ENCODE assay signal across 19 cellular contexts in genomic region chr4:183396187-183396738, GRCh38. TPM values are rescaled to one million over a fixed set of nuclear protein-coding genes. Genes with fewer than 3 reads are reported as not detected.
DNase-seq lines count a peak whose midpoint lies in the region; ATAC-seq and TF ChIP-seq lines count a peak whose summit lies in the region.
"Had no signal": no experiment of that assay in that cellular context is flagged by ENCODE, and none has a peak within 500 bp of the region (broad histone marks: within the 10 kb centered on the region; RNA-seq: fewer than 3 reads in every experiment).

No MANE protein-coding gene starts in this region.

- intact Hi-C loops in natural killer cell (cut with micrococcal nuclease) = no loop called here
- intact Hi-C loops in Right ventricle myocardium inferior (cut with DNase I) = no loop called here
- intact Hi-C loops in mucosa of descending colon (cut with DNase I, micrococcal nuclease) = no loop called here
- intact Hi-C loops in lower lobe of right lung (cut with DNase I) = no loop called here

- no peak for TF ChIP-seq CTCF in natural killer cell (IDR thresholded peaks at IDR 0.05)
- no peak for TF ChIP-seq CTCF in mucosa of descending colon (IDR thresholded peaks at IDR 0.05)
- TF ChIP-seq CTCF in lower lobe of right lung (IDR thresholded peaks at IDR 0.05) = no peak

- H3K9me3 Mint-ChIP-seq in natural killer cell treated with Interleukin-12 subunit alpha and Interleukin-12 subunit beta and Interleukin-15 and Interleukin-18, amount 100 ng/mL, for 72 hours = no peaks in the 10 kb centered on the region
- H3K9me3 Mint-ChIP-seq in natural killer cell = no peaks in the 10 kb centered on the region
- H3K9me3 Mint-ChIP-seq: endodermal cell had no signal

- no peak overlapping the region for H3K4me3 Mint-ChIP-seq in natural killer cell treated with Interleukin-12 subunit alpha and Interleukin-12 subunit beta and Interleukin-15 and Interleukin-18, amount 100 ng/mL, for 72 hours
- no peak overlapping the region for H3K4me3 Mint-ChIP-seq in natural killer cell
- H3K4me3 Mint-ChIP-seq: endodermal cell had no signal

- H3K9me3 ChIP-seq in mucosa of descending colon (no peaks in the 10 kb centered on the region), lower lobe of right lung (no peaks in the 10 kb centered on the region)

- no peaks in the 10 kb centered on the region for H3K36me3 ChIP-seq in mucosa of descending colon (ENCODE audit: low read depth)
- no peaks in the 10 kb centered on the region for H3K36me3 ChIP-seq in lower lobe of right lung

- H3K36me3 Mint-ChIP-seq in natural killer cell treated with Interleukin-12 subunit alpha and Interleukin-12 subunit beta and Interleukin-15 and Interleukin-18, amount 100 ng/mL, for 72 hours = no peaks in the 10 kb centered on the region
- no peaks in the 10 kb centered on the region for H3K36me3 Mint-ChIP-seq in natural killer cell

- H3K4me1 Mint-ChIP-seq in natural killer cell treated with Interleukin-12 subunit alpha and Interleukin-12 subunit beta and Interleukin-15 and Interleukin-18, amount 100 ng/mL, for 72 hours (ENCODE audit: low read depth in 2 of 2) = peaks cover 20 to 30% of the 10 kb centered on the region in 2 donors
- peaks cover 24 to 28% of the 10 kb centered on the region in 2 donors for H3K4me1 Mint-ChIP-seq in natural killer cell

- H3K27me3 Mint-ChIP-seq in natural killer cell treated with Interleukin-12 subunit alpha and Interleukin-12 subunit beta and Interleukin-15 and Interleukin-18, amount 100 ng/mL, for 72 hours = peaks cover 13 to 16% of the 10 kb centered on the region in 2 donors
- peaks cover 22 to 47% of the 10 kb centered on the region in 2 donors for H3K27me3 Mint-ChIP-seq in natural killer cell (ENCODE audit: low read depth in 2 of 2)

- H3K4me3 ChIP-seq in mucosa of descending colon = no peak overlapping the region
- no peak overlapping the region for H3K4me3 ChIP-seq in lower lobe of right lung
- H3K4me3 ChIP-seq: PC-9 had no signal

- H3K27ac ChIP-seq in epithelial cell of prostate (no peak overlapping the region), lower lobe of right lung (no peak overlapping the region)
- H3K27ac ChIP-seq: parathyroid adenoma, PC-9 had no signal

- no peak overlapping the region for H3K27ac Mint-ChIP-seq in natural killer cell treated with Interleukin-12 subunit alpha and Interleukin-12 subunit beta and Interleukin-15 and Interleukin-18, amount 100 ng/mL, for 72 hours
- H3K27ac Mint-ChIP-seq in natural killer cell = no peak overlapping the region
- H3K27ac Mint-ChIP-seq: endodermal cell had no signal

- peaks cover 9% of the 10 kb centered on the region for H3K27me3 ChIP-seq in lower lobe of right lung (ENCODE audit: low read depth)

- no peaks in the 10 kb centered on the region for H3K4me1 ChIP-seq in mucosa of descending colon (ENCODE audit: low read depth)
- peaks cover 13% of the 10 kb centered on the region for H3K4me1 ChIP-seq in lower lobe of right lung
- H3K4me1 ChIP-seq: parathyroid adenoma had no signal

- peak; percentile 5 for DNase-seq in natural killer cell treated with Interleukin-12 subunit alpha and Interleukin-12 subunit beta and Interleukin-15 and Interleukin-18, amount 100 ng/mL, for 72 hours (ENCODE audit: low spot score)
- DNase-seq in natural killer cell (no peak), RKO (ENCODE audit: low spot score) (peak; percentile 11), epithelial cell of prostate (ENCODE audit: low read depth, low spot score) (peak; percentile 29), Right ventricle myocardium inferior (ENCODE audit: missing footprints) (no peak), mucosa of descending colon (no peak), lower lobe of right lung (no peak)
- DNase-seq: amygdala; COR-L47; endodermal cell; left colon; NCI-H1930; NCI-H510A treated with DMSO at 0.1 percent for 48 hours; PC-9; stimulated activated CD4-positive, alpha-beta T cell treated with anti-CD3 and anti-CD28 coated beads, Interleukin-2, amount 100 ng/mL, for 48 hours had no signal

- ATAC-seq in natural killer cell treated with Interleukin-12 subunit alpha and Interleukin-12 subunit beta and Interleukin-15 and Interleukin-18, amount 100 ng/mL, for 72 hours = peak in 1 of 2 donors; percentile 45
- ATAC-seq in natural killer cell (no peak), Right ventricle myocardium inferior (no peak), HG03354 (IDR thresholded peaks at IDR 0.05; ENCODE audit: poor library complexity, severe bottlenecking, unreplicated experiment) (no peak), mucosa of descending colon (no peak), lower lobe of right lung (no peak)
- ATAC-seq: HCT116, left colon, SK-N-SH treated with all-trans-retinoic acid at 6 μM for 48 hours had no signal

RNA-seq across cellular contexts. Expression of gene CDKN2AIP, which starts 48.2 kb away (rescaled TPM):
- total RNA-seq in natural killer cell treated with Interleukin-12 subunit alpha and Interleukin-12 subunit beta and Interleukin-15 and Interleukin-18, amount 100 ng/mL, for 72 hours = 10 to 100 TPM; 22.0 to 22.7 TPM
- total RNA-seq in natural killer cell (10 to 100 TPM; 24.2 to 27.3 (median 25.7) TPM), Right ventricle myocardium inferior (10.6 TPM), mucosa of descending colon (10 to 100 TPM; 16.2 to 20.4 (median 18.9) TPM), lower lobe of right lung (15.4 TPM)

Comparison
In these comparisons a context has a peak if more than half of its experiments do, and no peak if none do; other contexts are left out.
1. DNase-seq: peak in natural killer cell treated with Interleukin-12 subunit alpha and Interleukin-12 subunit beta and Interleukin-15 and Interleukin-18, amount 100 ng/mL, for 72 hours (single experiment), RKO (single experiment) and epithelial cell of prostate (single experiment); none in natural killer cell (single experiment), Right ventricle myocardium inferior (single experiment), mucosa of descending colon (0 of 3) and lower lobe of right lung (single experiment).